In genomic region chr6:142942238-142942637, GRCh38 we compare ENCODE assay signal across 12 cellular contexts. TPM values are rescaled to one million over a fixed set of nuclear protein-coding genes. Genes with fewer than 3 reads are reported as not detected.
DNase-seq lines count a peak whose midpoint lies in the region; ATAC-seq and TF ChIP-seq lines count a peak whose summit lies in the region.
"Had no signal": no experiment of that assay in that cellular context is flagged by ENCODE, and none has a peak within 500 bp of the region (broad histone marks: within the 10 kb centered on the region; RNA-seq: fewer than 3 reads in every experiment).

No MANE protein-coding gene starts in this region.

- no peaks in the 10 kb centered on the region for H3K9me3 ChIP-seq in PC-9 (ENCODE audit: insufficient read depth, low read depth)
- no peaks in the 10 kb centered on the region for H3K9me3 ChIP-seq in spleen
- H3K9me3 ChIP-seq: mucosa of descending colon, prostate gland had no signal

- intact Hi-C loops in activated naive CD4-positive, alpha-beta T cell treated with anti-CD3 and anti-CD28 coated beads for 36 hours (cut with micrococcal nuclease) = loop anchor here (1.0 to 10.0 kb wide), 5 partner anchors 35 to 1457 kb away; partner anchors contain the start of genes FUCA2 and STX11
- intact Hi-C loops in PC-9 (cut with micrococcal nuclease; ENCODE audit: unreplicated experiment) = loop anchor here (10.0 kb wide), 1 partner anchor 733 kb away; the partner anchor contains the start of gene PHACTR2
- intact Hi-C loops in spleen (cut with DNase I; ENCODE audit: low total_unique reads) = loop anchor here (10.0 kb wide), 1 partner anchor 117 kb away; no protein-coding TSS in a partner anchor

- no peak for TF ChIP-seq CTCF in PC-9 (conservative IDR thresholded peaks at IDR 0.05)
- TF ChIP-seq CTCF in choroid plexus epithelial cell (conservative IDR thresholded peaks at IDR 0.05; ENCODE audit: low read depth, low read length) = no peak
- TF ChIP-seq CTCF in spleen (IDR thresholded peaks at IDR 0.05 in 8 of 11, conservative IDR thresholded peaks at IDR 0.05 in 3 of 11) = no peak

- DNase-seq in activated naive CD4-positive, alpha-beta T cell treated with anti-CD3 and anti-CD28 coated beads for 36 hours = no peak
- DNase-seq in activated naive CD4-positive, alpha-beta T cell treated with Interleukin-2 at 50 U/mL for 16 hours = no peak
- DNase-seq in PC-9 = no peak
- peak; percentile 22 for DNase-seq in choroid plexus epithelial cell (ENCODE audit: low read depth)
- DNase-seq in spleen = no peak
- DNase-seq in RPMI8226 = no peak
- no peak for DNase-seq in NK-92 treated with Interleukin-12 subunit alpha and Interleukin-12 subunit beta, amount 100 ng/mL, for 24 hours (lab: John Stamatoyannopoulos, UW)
- DNase-seq: mucosa of descending colon; NCI-H2081 treated with DMSO at 0.1 percent for 48 hours; stimulated activated CD4-positive, alpha-beta T cell treated with anti-CD3 and anti-CD28 coated beads, Interleukin-2, amount 100 ng/mL, for 24 hours had no signal

- CTCF ChIA-PET in activated naive CD4-positive, alpha-beta T cell treated with anti-CD3 and anti-CD28 coated beads for 36 hours (lab: Charles Lee) = interaction anchor here (0.8 to 1.5 kb wide), 3 partner anchors 15 to 123 kb away, joined by 3 read pairs; no protein-coding TSS in a partner anchor
- CTCF ChIA-PET in PC-9 (lab: Charles Lee) = interaction anchor here (1.6 kb wide), 1 partner anchor 56 kb away, joined by 4 read pairs; no protein-coding TSS in a partner anchor

- H3F3A ChIP-seq in PC-9 (ENCODE audit: insufficient read depth, low read depth) = peaks cover 5% of the 10 kb centered on the region; the same call in 1 of the 2 replicates

- peak overlapping the region; percentile 93; the same call in 1 of the 2 replicates for H3K4me2 ChIP-seq in PC-9

- H3K27ac Mint-ChIP-seq in activated naive CD4-positive, alpha-beta T cell treated with anti-CD3 and anti-CD28 coated beads for 36 hours = peak overlapping the region; percentile 99

- peaks cover 57% of the 10 kb centered on the region for H3K4me1 Mint-ChIP-seq in activated naive CD4-positive, alpha-beta T cell treated with anti-CD3 and anti-CD28 coated beads for 36 hours (ENCODE audit: low read depth)

- no peak overlapping the region for H2AFZ ChIP-seq in PC-9

- H3K4me3 Mint-ChIP-seq in activated naive CD4-positive, alpha-beta T cell treated with anti-CD3 and anti-CD28 coated beads for 36 hours = peak overlapping the region; percentile 99

- whole genome bisulfite sequencing in spleen, 5 donors = 63 to 68% (median 68%) methylated on average over 1 of the region's 1 CpG

- TF ChIP-seq POLR2A in spleen (IDR thresholded peaks at IDR 0.05) = no peak

- H3K4me3 ChIP-seq in PC-9 (no peak overlapping the region), choroid plexus epithelial cell (ENCODE audit: low read depth, low read length) (no peak overlapping the region), spleen (no peak overlapping the region)
- H3K4me3 ChIP-seq: mucosa of descending colon, prostate gland had no signal

- no TSS peak for BruUV-seq in PC-9 (replicated peaks; lab: Mats Ljungman, UMichigan)

- H3K36me3 ChIP-seq in PC-9 (ENCODE audit: low read depth) (no peaks in the 10 kb centered on the region), spleen (no peaks in the 10 kb centered on the region)
- H3K36me3 ChIP-seq: prostate gland had no signal

- H3K79me2 ChIP-seq in PC-9 (ENCODE audit: low read depth) = peaks cover 70% of the 10 kb centered on the region

- H3K27me3 ChIP-seq in PC-9 (ENCODE audit: insufficient read depth, low read depth) = no peaks in the 10 kb centered on the region
- H3K27me3 ChIP-seq in spleen (replicated peaks in 1 of 7) = no peaks in the 10 kb centered on the region

- ATAC-seq in GM18861 (IDR thresholded peaks at IDR 0.05; ENCODE audit: unreplicated experiment) = no peak
- ATAC-seq: mucosa of descending colon had no signal

- H3K9me2 ChIP-seq in PC-9 (ENCODE audit: insufficient read depth) = no peaks in the 10 kb centered on the region

- POLR2A ChIA-PET in PC-9 (lab: Charles Lee; ENCODE audit: unreplicated experiment) = no interaction called here

- H3K27ac ChIP-seq in PC-9 = no peak overlapping the region
- peak overlapping the region in 5 of 8 donors; percentile 95 to 99 (median 99) for H3K27ac ChIP-seq in spleen
- H3K27ac ChIP-seq: prostate gland had no signal

- H3K4me1 ChIP-seq in PC-9 (replicated peaks; ENCODE audit: insufficient read depth) = peaks cover 26% of the 10 kb centered on the region
- H3K4me1 ChIP-seq in spleen = peaks cover 30 to 72% (median 51%) of the 10 kb centered on the region in 6 donors

- H4K20me1 ChIP-seq in PC-9 (ENCODE audit: insufficient read depth) = no peaks in the 10 kb centered on the region; the same call in 1 of the 2 replicates

- no peaks in the 10 kb centered on the region for H3K27me3 Mint-ChIP-seq in activated naive CD4-positive, alpha-beta T cell treated with anti-CD3 and anti-CD28 coated beads for 36 hours (ENCODE audit: low read depth)

- no peaks in the 10 kb centered on the region for H3K9me3 Mint-ChIP-seq in activated naive CD4-positive, alpha-beta T cell treated with anti-CD3 and anti-CD28 coated beads for 36 hours

- H3K36me3 Mint-ChIP-seq in activated naive CD4-positive, alpha-beta T cell treated with anti-CD3 and anti-CD28 coated beads for 36 hours (ENCODE audit: low read depth) = peaks cover 19% of the 10 kb centered on the region

RNA-seq across cellular contexts. Expression of gene HIVEP2, which starts 2.7 kb away (rescaled TPM):
- 10 to 100 TPM; 22.0 to 24.1 TPM for total RNA-seq in activated naive CD4-positive, alpha-beta T cell treated with anti-CD3 and anti-CD28 coated beads for 36 hours
- total RNA-seq in PC-9 (2021) (10.3 and 12.4 TPM in 2 replicates), spleen (10 to 100 TPM; 26.8 to 41.3 (median 32.7) TPM)
- 1 to 10 TPM; 2.5 to 3.2 (median 3.0) TPM for polyA plus RNA-seq in spleen
